In genomic region chr4:162162672-162163071, GRCh38 we compare ENCODE assay signal across 24 cellular contexts. TPM values are rescaled to one million over a fixed set of nuclear protein-coding genes. Genes with fewer than 3 reads are reported as not detected.
DNase-seq lines count a peak whose midpoint lies in the region; ATAC-seq and TF ChIP-seq lines count a peak whose summit lies in the region.
"Had no signal": no experiment of that assay in that cellular context is flagged by ENCODE, and none has a peak within 500 bp of the region (broad histone marks: within the 10 kb centered on the region; RNA-seq: fewer than 3 reads in every experiment).

No MANE protein-coding gene starts in this region.

- no peaks in the 10 kb centered on the region for H3K27me3 Mint-ChIP-seq in WTC11 (ENCODE audit: low read depth)

- POLR2A ChIA-PET in WTC11 (lab: Charles Lee), result no interaction called here

- no peak for TF ChIP-seq CTCF in WTC11 (IDR thresholded peaks at IDR 0.05)

- no peak overlapping the region for H3K27ac Mint-ChIP-seq in WTC11
- H3K27ac Mint-ChIP-seq: CD14-positive monocyte, HFFc6, IgD-negative memory B cell had no signal

- H3K4me3 ChIP-seq in iPS-20b (ENCODE audit: low read length), result peak overlapping the region; percentile 48
- H3K4me3 ChIP-seq in neuron (ENCODE audit: low read length), result peak overlapping the region; percentile 26
- H3K4me3 ChIP-seq: GM12878, SK-N-MC had no signal

- no peak overlapping the region for H3K27ac ChIP-seq in iPS-20b (ENCODE audit: low read length)
- H3K27ac ChIP-seq: 22Rv1, HL-60, SK-N-MC had no signal

- H3K9me3 Mint-ChIP-seq in WTC11, result no peaks in the 10 kb centered on the region
- H3K9me3 Mint-ChIP-seq: HFFc6 had no signal

- H3K4me3 Mint-ChIP-seq in WTC11, result peak overlapping the region; percentile 10; the same call in 1 of the 2 replicates
- H3K4me3 Mint-ChIP-seq: CD14-positive monocyte, HFFc6, IgD-negative memory B cell had no signal

- H3K36me3 ChIP-seq in iPS-20b (ENCODE audit: insufficient read depth, low read depth, low read length) (no peaks in the 10 kb centered on the region), neuron (ENCODE audit: insufficient read depth, low read length) (no peaks in the 10 kb centered on the region)

- DNase-seq in DMS 273 (lab: John Stamatoyannopoulos, UW; ENCODE audit: unreplicated experiment) (peak; percentile 37), DMS 273 treated with DMSO at 0.1 percent for 48 hours (lab: John Stamatoyannopoulos, UW) (no peak), WTC11 (ENCODE audit: low spot score) (no peak), kidney tubule cell (ENCODE audit: low spot score) (no peak)
- DNase-seq in activated naive CD4-positive, alpha-beta T cell treated with anti-CD3 and anti-CD28 coated beads, Interleukin-2, amount 50 U/mL, for 16 hours, result no peak
- DNase-seq: COR-L47, DMS153, HFFc6, Karpas-422, NCI-H1417 treated with DMSO at 0.1 percent for 48 hours, NCI-H187 treated with DMSO at 0.1 percent for 48 hours, NCI-H526 treated with DMSO at 0.1 percent for 48 hours, OCI-M1, Right ventricle myocardium superior had no signal

- no peak for ATAC-seq in WTC11
- no peak for ATAC-seq in HG03280 (IDR thresholded peaks at IDR 0.05; ENCODE audit: unreplicated experiment)
- ATAC-seq: GM12878 had no signal

- H3K4me1 ChIP-seq in iPS-20b (ENCODE audit: insufficient read depth, low read length), result peaks cover 15% of the 10 kb centered on the region; the same call in 1 of the 2 replicates
- peaks cover 19% of the 10 kb centered on the region for H3K4me1 ChIP-seq in neuron (ENCODE audit: insufficient read depth, low read length)

- H3K36me3 Mint-ChIP-seq in WTC11, result no peaks in the 10 kb centered on the region
- H3K36me3 Mint-ChIP-seq: CD14-positive monocyte, IgD-negative memory B cell had no signal

- no peak overlapping the region for H2AFZ ChIP-seq in neuron (ENCODE audit: low read depth, low read length)

- H3K9me3 ChIP-seq in iPS-20b (ENCODE audit: insufficient read depth, low read depth, low read length), result no peaks in the 10 kb centered on the region
- H3K9me3 ChIP-seq in neuron (ENCODE audit: low read length), result no peaks in the 10 kb centered on the region

- H3K4me1 Mint-ChIP-seq in WTC11, result peaks cover 24% of the 10 kb centered on the region

- CTCF ChIA-PET in WTC11 (lab: Charles Lee), result no interaction called here

- H3K27me3 ChIP-seq in iPS-20b (ENCODE audit: insufficient read depth, low read length) (no peaks in the 10 kb centered on the region), neuron (ENCODE audit: insufficient read depth, low read length) (no peaks in the 10 kb centered on the region)

- no peak overlapping the region for H3K9ac ChIP-seq in iPS-20b (ENCODE audit: low read depth, low read length)

TF ChIP-seq in WTC11, 78 proteins besides CTCF, POLR2A, EP300 and RAD21:
- TF ChIP-seq FOXP4 (CRISPR knock-in tag; IDR thresholded peaks at IDR 0.05) (no peak), PRDM15 (CRISPR knock-in tag; IDR thresholded peaks at IDR 0.05) (no peak), MLX (CRISPR knock-in tag; IDR thresholded peaks at IDR 0.05) (no peak), GTF2I (CRISPR knock-in tag; conservative IDR thresholded peaks at IDR 0.05) (no peak), SP1 (CRISPR knock-in tag; conservative IDR thresholded peaks at IDR 0.05) (no peak), ARID4B (CRISPR knock-in tag; IDR thresholded peaks at IDR 0.05; ENCODE audit: borderline replicate concordance) (no peak), IRF2 (CRISPR knock-in tag; IDR thresholded peaks at IDR 0.05; ENCODE audit: borderline replicate concordance, low read depth) (no peak), ZNF423 (CRISPR knock-in tag; IDR thresholded peaks at IDR 0.05) (no peak)

RNA-seq across cellular contexts. Expression of gene FSTL5, which starts 1.1 kb away (rescaled TPM):
- total RNA-seq in WTC11 (2021), result 0.44 to 0.55 TPM (median 0.53 TPM) in 3 replicates
- total RNA-seq: HFFc6, MCF 10A, Right ventricle myocardium superior had no signal
